ENCODE assay signal across 13 cellular contexts in the genomic region with DNA sequence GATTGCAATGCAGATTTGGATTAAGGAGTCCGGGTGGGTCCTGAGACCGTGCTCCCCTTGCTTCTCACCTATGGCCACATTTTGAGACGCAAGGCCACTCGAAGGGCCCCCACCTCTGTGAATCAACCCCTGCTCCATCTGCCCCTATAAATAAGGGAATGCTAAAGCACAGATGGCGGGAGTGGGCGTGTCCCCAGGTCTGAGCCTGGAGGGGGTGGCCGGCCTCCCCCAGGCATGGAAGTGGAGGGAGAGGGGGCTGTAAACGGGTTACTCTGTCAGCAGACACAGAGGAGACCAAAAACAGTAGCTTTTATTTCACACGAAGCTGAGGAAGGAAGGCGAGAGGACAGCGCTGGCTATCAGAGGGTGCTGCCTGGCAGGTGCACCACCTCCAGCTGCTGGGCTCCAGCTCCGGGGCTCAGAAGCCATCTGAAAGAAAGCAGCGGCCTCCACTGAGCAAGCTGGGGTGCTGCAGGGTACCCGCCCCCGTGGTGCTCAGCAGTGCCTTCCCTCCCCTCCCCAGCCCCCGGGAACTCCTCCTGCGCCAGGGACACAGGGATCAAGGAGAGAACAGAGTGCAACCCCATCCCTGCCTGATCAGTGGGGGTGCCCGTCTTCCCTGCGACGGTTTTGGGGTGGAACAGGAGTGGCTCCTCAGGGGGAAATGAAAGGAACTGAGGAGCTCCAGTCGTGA. TPM values are rescaled to one million over a fixed set of nuclear protein-coding genes. Genes with fewer than 3 reads are reported as not detected.
DNase-seq lines count a peak whose midpoint lies in the region; FAIRE-seq and TF ChIP-seq lines count a peak whose summit lies in the region.
"Had no signal": no experiment of that assay in that cellular context is flagged by ENCODE, and none has a peak within 500 bp of the region (broad histone marks: within the 10 kb centered on the region; RNA-seq: fewer than 3 reads in every experiment).

No MANE protein-coding gene starts in this region.

- DNase-seq in cardiac muscle cell (ENCODE audit: low read depth in 1 of 2, low spot score in 1 of 2) (no peak), right atrium auricular region (ENCODE audit: low spot score) (no peak), NCI-H69 (lab: John Stamatoyannopoulos, UW) (peak; percentile 17), glutamatergic neuron (peak; percentile 53), urothelium cell line (ENCODE audit: low spot score) (peak; percentile 26), transverse colon (no peak), AML-193 (lab: John Stamatoyannopoulos, UW) (no peak), GM13977 (ENCODE audit: low spot score) (no peak)
- DNase-seq: CD8-positive, alpha-beta T cell; NCI-H2029; right cardiac atrium had no signal

- peaks cover 5% of the 10 kb centered on the region for H3K4me1 Mint-ChIP-seq in glutamatergic neuron (ENCODE audit: low read depth, unreplicated experiment)

- peak overlapping the region; percentile 45 for H3K4me3 Mint-ChIP-seq in glutamatergic neuron (ENCODE audit: unreplicated experiment)
- H3K4me3 Mint-ChIP-seq: CD8-positive, alpha-beta T cell; T-helper 1 cell treated with Interleukin-12 subunit alpha and Interleukin-12 subunit beta and Interleukin-4 antibody, amounts not matched to agents 30 μg/mL and 1 μg/mL, for 36 hours had no signal

- H3K36me3 Mint-ChIP-seq in glutamatergic neuron (ENCODE audit: unreplicated experiment), result peaks cover 25% of the 10 kb centered on the region
- H3K36me3 Mint-ChIP-seq: CD8-positive, alpha-beta T cell had no signal

- no peaks in the 10 kb centered on the region for H3K9me3 ChIP-seq in cardiac muscle cell (ENCODE audit: low read depth)
- H3K9me3 ChIP-seq in right atrium auricular region, result peaks cover 4 to 30% of the 10 kb centered on the region in 2 donors
- H3K9me3 ChIP-seq in transverse colon, result peaks cover 0 to 10% of the 10 kb centered on the region in 2 donors
- H3K9me3 ChIP-seq: HAP-1 had no signal

- H3K27me3 ChIP-seq in cardiac muscle cell, result peaks cover 39% of the 10 kb centered on the region
- H3K27me3 ChIP-seq in right atrium auricular region, result peaks cover 0 to 6% of the 10 kb centered on the region in 2 donors
- H3K27me3 ChIP-seq in transverse colon, result peaks cover 38% of the 10 kb centered on the region

- in situ Hi-C loops in transverse colon (cut with MboI; ENCODE audit: low pct_ligation_motif_present in 1 of 4, low pct_unique_long_range_greater_than_20kb in 1 of 4, low sequenced_read_pairs in 3 of 4), result no loop called here
- in situ Hi-C loops in GM13977 (cut with MboI; ENCODE audit: low pct_unique_long_range_greater_than_20kb, low sequenced_read_pairs, unreplicated experiment), result no loop called here

- H3K36me3 ChIP-seq in cardiac muscle cell (no peaks in the 10 kb centered on the region), right atrium auricular region (no peaks in the 10 kb centered on the region), transverse colon (no peaks in the 10 kb centered on the region)
- H3K36me3 ChIP-seq: HAP-1 had no signal

- no peak overlapping the region for H3K27ac Mint-ChIP-seq in glutamatergic neuron (ENCODE audit: unreplicated experiment)
- H3K27ac Mint-ChIP-seq: CD8-positive, alpha-beta T cell; T-helper 1 cell treated with Interleukin-12 subunit alpha and Interleukin-12 subunit beta and Interleukin-4 antibody, amounts not matched to agents 30 μg/mL and 1 μg/mL, for 36 hours had no signal

- peak overlapping the region; percentile 2 for H3K4me3 ChIP-seq in cardiac muscle cell
- no peak overlapping the region for H3K4me3 ChIP-seq in right atrium auricular region
- no peak overlapping the region for H3K4me3 ChIP-seq in transverse colon
- H3K4me3 ChIP-seq: HAP-1 had no signal

- peaks cover 3% of the 10 kb centered on the region for H3K27me3 Mint-ChIP-seq in glutamatergic neuron (ENCODE audit: unreplicated experiment)

- no peak for FAIRE-seq in urothelium cell line (lab: Jason Lieb, UNC)

- peaks cover 14% of the 10 kb centered on the region for H3K9me3 Mint-ChIP-seq in glutamatergic neuron (ENCODE audit: unreplicated experiment)

- H3K27ac ChIP-seq in cardiac muscle cell (no peak overlapping the region), right atrium auricular region (no peak overlapping the region), transverse colon (no peak overlapping the region)

- no peak for TF ChIP-seq EP300 in transverse colon (IDR thresholded peaks at IDR 0.05; ENCODE audit: low read depth)

- TF ChIP-seq POLR2A in transverse colon (IDR thresholded peaks at IDR 0.05), result no peak

- no peaks in the 10 kb centered on the region for H3K4me1 ChIP-seq in cardiac muscle cell (ENCODE audit: low read depth)
- H3K4me1 ChIP-seq in right atrium auricular region, result peaks cover 0 to 6% of the 10 kb centered on the region in 2 donors
- peaks cover 0 to 7% (median 5%) of the 10 kb centered on the region in 4 donors for H3K4me1 ChIP-seq in transverse colon
- H3K4me1 ChIP-seq: HAP-1 had no signal

- TF ChIP-seq CTCF in cardiac muscle cell (IDR thresholded peaks at IDR 0.05; ENCODE audit: low read depth, low read length) (no peak), right atrium auricular region (IDR thresholded peaks at IDR 0.05) (no peak), glutamatergic neuron (IDR thresholded peaks at IDR 0.05; ENCODE audit: partially characterized antibody, unreplicated experiment) (no peak), transverse colon (IDR thresholded peaks at IDR 0.05) (no peak), GM13977 (IDR thresholded peaks at IDR 0.05; ENCODE audit: extremely low read depth, insufficient read depth, missing control alignments) (no peak)

- 27% methylated on average over 17 of the region's 21 CpGs; no CpG with 5 or more reads in 1 of the 2 donors for WGBS in transverse colon (ENCODE audit: low coverage in 1 of 2), 2 donors

- intact Hi-C loops in transverse colon (cut with DNase I; ENCODE audit: low total_unique reads), result no loop called here

RNA-seq across cellular contexts. Expression of a gene that starts 56.7 kb away (rescaled TPM):
- total RNA-seq in cardiac muscle cell (0.09 TPM in 1 of 2 replicates, not detected in the other), right atrium auricular region (not detected), glutamatergic neuron (ENCODE audit: unreplicated experiment) (0.25 TPM), transverse colon (under 1 TPM in 2 of 4 donors, not detected in 2; 0.16 to 0.41 TPM)
- polyA plus RNA-seq in cardiac muscle cell, result 0.07 TPM in 1 of 2 replicates, not detected in the other
- total RNA-seq: CD8-positive, alpha-beta T cell had no signal

Comparison
In these comparisons a context has a peak if more than half of its experiments do, and no peak if none do; other contexts are left out.
1. DNase-seq: peak in NCI-H69 (single experiment), glutamatergic neuron (single experiment) and urothelium cell line (single experiment); none in cardiac muscle cell (0 of 2), right atrium auricular region (single experiment), transverse colon (single experiment), AML-193 (0 of 2) and GM13977 (single experiment).